19 cellular contexts compared by ENCODE assay signal in genomic region chr2:226124548-226125011, GRCh38.
A peak's percentile ranks its signal among the peaks of the same experiment; 100 is the strongest.
DNase-seq lines count a peak whose midpoint lies in the region; ATAC-seq and TF ChIP-seq lines count a peak whose summit lies in the region.
"Had no signal": no experiment of that assay in that cellular context is flagged by ENCODE, and none has a peak within 500 bp of the region (broad histone marks: within the 10 kb centered on the region; RNA-seq: fewer than 3 reads in every experiment).

No MANE protein-coding gene starts in this region.

- H3K4me3 ChIP-seq in fibroblast of villous mesenchyme (ENCODE audit: low read depth, low read length) (no peak overlapping the region), parathyroid adenoma (ENCODE audit: low read depth, low read length) (no peak overlapping the region), SJCRH30 (no peak overlapping the region), body of pancreas (no peak overlapping the region), sigmoid colon (no peak overlapping the region)
- H3K4me3 ChIP-seq: BLaER1 treated with 17β-estradiol and CSF1 and Interleukin-3, amounts not matched to agents 10 nM and 100 nM; psoas muscle had no signal

- TF ChIP-seq EP300 in sigmoid colon (IDR thresholded peaks at IDR 0.05), result no peak

- H3K9me3 ChIP-seq in parathyroid adenoma (ENCODE audit: control insufficient read depth, low read length) (no peaks in the 10 kb centered on the region), SJCRH30 (replicated peaks) (no peaks in the 10 kb centered on the region), body of pancreas (no peaks in the 10 kb centered on the region), sigmoid colon (no peaks in the 10 kb centered on the region)
- H3K9me3 ChIP-seq: psoas muscle had no signal

- intact Hi-C loops in body of pancreas (cut with DNase I), result no loop called here
- intact Hi-C loops in sigmoid colon (cut with DNase I), result no loop called here

- H3K79me2 ChIP-seq in parathyroid adenoma, result no peaks in the 10 kb centered on the region

- TF ChIP-seq POLR2A in body of pancreas (IDR thresholded peaks at IDR 0.05), result no peak
- TF ChIP-seq POLR2A in sigmoid colon (IDR thresholded peaks at IDR 0.05), result no peak

- H3K4me2 ChIP-seq in parathyroid adenoma (ENCODE audit: low read length), result no peak overlapping the region
- H3K4me2 ChIP-seq: BLaER1 treated with 17β-estradiol and CSF1 and Interleukin-3, amounts not matched to agents 10 nM and 100 nM had no signal

- no peaks in the 10 kb centered on the region for H3K27me3 ChIP-seq in parathyroid adenoma (ENCODE audit: control insufficient read depth, insufficient read depth, low read length)
- H3K27me3 ChIP-seq in SJCRH30, result no peaks in the 10 kb centered on the region
- no peaks in the 10 kb centered on the region for H3K27me3 ChIP-seq in body of pancreas
- H3K27me3 ChIP-seq in sigmoid colon, result no peaks in the 10 kb centered on the region
- H3K27me3 ChIP-seq: BLaER1 treated with 17β-estradiol and CSF1 and Interleukin-3, amounts not matched to agents 10 nM and 100 nM had no signal

- H2AFZ ChIP-seq in parathyroid adenoma, result peak overlapping the region; percentile 35

- no peak for TF ChIP-seq CTCF in fibroblast of villous mesenchyme (IDR thresholded peaks at IDR 0.05; ENCODE audit: insufficient read depth, low read depth, low read length)
- no peak for TF ChIP-seq CTCF in parathyroid adenoma (IDR thresholded peaks at IDR 0.05)
- no peak for TF ChIP-seq CTCF in body of pancreas (IDR thresholded peaks at IDR 0.05)
- TF ChIP-seq CTCF in sigmoid colon (IDR thresholded peaks at IDR 0.05), result no peak

- ATAC-seq in SK-N-SH treated with all-trans-retinoic acid at 6 μM for 48 hours (peak; percentile 54), GM18909 (IDR thresholded peaks at IDR 0.05; ENCODE audit: poor library complexity, unreplicated experiment) (no peak), body of pancreas (no peak)
- ATAC-seq: psoas muscle had no signal

- H3K4me1 ChIP-seq in parathyroid adenoma, result no peaks in the 10 kb centered on the region
- H3K4me1 ChIP-seq in SJCRH30, result no peaks in the 10 kb centered on the region
- H3K4me1 ChIP-seq in body of pancreas, result peaks cover 7% of the 10 kb centered on the region
- H3K4me1 ChIP-seq in sigmoid colon, result peaks cover 0 to 9% (median 0%) of the 10 kb centered on the region in 4 donors

- DNase-seq in EL, result peak; percentile 75
- peak; percentile 52 for DNase-seq in fibroblast of villous mesenchyme (ENCODE audit: low read depth)
- no peak for DNase-seq in SJCRH30
- no peak for DNase-seq in body of pancreas
- DNase-seq in sigmoid colon, result no peak
- DNase-seq: activated CD4-positive, alpha-beta T cell treated with anti-CD3 and anti-CD28 coated beads for 1 hour; activated T-cell treated with anti-CD3 and anti-CD28 coated beads, Interleukin-2, amount 50 U/mL, for 1 hour; amygdala; DND-41; effector memory CD4-positive, alpha-beta T cell; hypothalamus; psoas muscle; stimulated activated CD4-positive, alpha-beta T cell treated with anti-CD3 and anti-CD28 coated beads, Interleukin-2, amount 100 ng/mL, for 48 hours; stimulated activated naive CD4-positive, alpha-beta T cell; SW 1271 had no signal

- H3K27ac ChIP-seq in parathyroid adenoma (no peak overlapping the region), SJCRH30 (no peak overlapping the region), body of pancreas (no peak overlapping the region), sigmoid colon (no peak overlapping the region)
- H3K27ac ChIP-seq: BLaER1 treated with 17β-estradiol and CSF1 and Interleukin-3, amounts not matched to agents 10 nM and 100 nM; psoas muscle had no signal

- WGBS in body of pancreas, 2 donors, result 49 to 50% methylated on average over 2 of the region's 2 CpGs
- 70 to 81% methylated on average over 2 of the region's 2 CpGs for WGBS in sigmoid colon, 2 donors

- no peaks in the 10 kb centered on the region for H3K36me3 ChIP-seq in parathyroid adenoma (ENCODE audit: control insufficient read depth, insufficient read depth, low read length)
- H3K36me3 ChIP-seq in SJCRH30, result no peaks in the 10 kb centered on the region
- H3K36me3 ChIP-seq in body of pancreas (replicated peaks in 1 of 2; ENCODE audit: insufficient read depth in 1 of 2, low read depth in 2 of 2), result no peaks in the 10 kb centered on the region
- no peaks in the 10 kb centered on the region for H3K36me3 ChIP-seq in sigmoid colon
- H3K36me3 ChIP-seq: BLaER1 treated with 17β-estradiol and CSF1 and Interleukin-3, amounts not matched to agents 10 nM and 100 nM had no signal

- no peak overlapping the region for H3K9ac ChIP-seq in parathyroid adenoma
- H3K9ac ChIP-seq: BLaER1 treated with 17β-estradiol and CSF1 and Interleukin-3, amounts not matched to agents 10 nM and 100 nM had no signal

TF ChIP-seq in SK-N-SH treated with all-trans-retinoic acid at 6 μM for 48 hours, 23 proteins besides CTCF, POLR2A, EP300 and RAD21 (continues in another document):
- TF ChIP-seq ZFP3 (CRISPR knock-in tag; IDR thresholded peaks at IDR 0.05) (no peak), PPARA (CRISPR knock-in tag; IDR thresholded peaks at IDR 0.05; ENCODE audit: borderline replicate concordance) (no peak), ISL1 (CRISPR knock-in tag; IDR thresholded peaks at IDR 0.05) (no peak), ZFP30 (CRISPR knock-in tag; IDR thresholded peaks at IDR 0.05) (no peak), TOX (CRISPR knock-in tag; IDR thresholded peaks at IDR 0.05; ENCODE audit: borderline replicate concordance) (no peak), TCF4 (CRISPR knock-in tag; IDR thresholded peaks at IDR 0.05; ENCODE audit: borderline replicate concordance) (no peak), CSDC2 (CRISPR knock-in tag; IDR thresholded peaks at IDR 0.05) (no peak), OSR1 (CRISPR knock-in tag; IDR thresholded peaks at IDR 0.05) (no peak), POU6F1 (CRISPR knock-in tag; IDR thresholded peaks at IDR 0.05; ENCODE audit: borderline replicate concordance, low read depth) (no peak), ZC3H10 (CRISPR knock-in tag; IDR thresholded peaks at IDR 0.05) (no peak), GLIS3 (CRISPR knock-in tag; IDR thresholded peaks at IDR 0.05) (no peak), RARB (CRISPR knock-in tag; IDR thresholded peaks at IDR 0.05) (no peak)
- TF ChIP-seq, protein P1, sequence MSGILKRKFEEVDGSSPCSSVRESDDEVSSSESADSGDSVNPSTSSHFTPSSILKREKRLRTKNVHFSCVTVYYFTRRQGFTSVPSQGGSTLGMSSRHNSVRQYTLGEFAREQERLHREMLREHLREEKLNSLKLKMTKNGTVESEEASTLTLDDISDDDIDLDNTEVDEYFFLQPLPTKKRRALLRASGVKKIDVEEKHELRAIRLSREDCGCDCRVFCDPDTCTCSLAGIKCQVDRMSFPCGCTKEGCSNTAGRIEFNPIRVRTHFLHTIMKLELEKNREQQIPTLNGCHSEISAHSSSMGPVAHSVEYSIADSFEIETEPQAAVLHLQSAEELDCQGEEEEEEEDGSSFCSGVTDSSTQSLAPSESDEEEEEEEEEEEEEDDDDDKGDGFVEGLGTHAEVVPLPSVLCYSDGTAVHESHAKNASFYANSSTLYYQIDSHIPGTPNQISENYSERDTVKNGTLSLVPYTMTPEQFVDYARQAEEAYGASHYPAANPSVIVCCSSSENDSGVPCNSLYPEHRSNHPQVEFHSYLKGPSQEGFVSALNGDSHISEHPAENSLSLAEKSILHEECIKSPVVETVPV (CRISPR knock-in tag; IDR thresholded peaks at IDR 0.05), result no peak
- TF ChIP-seq, protein P2, sequence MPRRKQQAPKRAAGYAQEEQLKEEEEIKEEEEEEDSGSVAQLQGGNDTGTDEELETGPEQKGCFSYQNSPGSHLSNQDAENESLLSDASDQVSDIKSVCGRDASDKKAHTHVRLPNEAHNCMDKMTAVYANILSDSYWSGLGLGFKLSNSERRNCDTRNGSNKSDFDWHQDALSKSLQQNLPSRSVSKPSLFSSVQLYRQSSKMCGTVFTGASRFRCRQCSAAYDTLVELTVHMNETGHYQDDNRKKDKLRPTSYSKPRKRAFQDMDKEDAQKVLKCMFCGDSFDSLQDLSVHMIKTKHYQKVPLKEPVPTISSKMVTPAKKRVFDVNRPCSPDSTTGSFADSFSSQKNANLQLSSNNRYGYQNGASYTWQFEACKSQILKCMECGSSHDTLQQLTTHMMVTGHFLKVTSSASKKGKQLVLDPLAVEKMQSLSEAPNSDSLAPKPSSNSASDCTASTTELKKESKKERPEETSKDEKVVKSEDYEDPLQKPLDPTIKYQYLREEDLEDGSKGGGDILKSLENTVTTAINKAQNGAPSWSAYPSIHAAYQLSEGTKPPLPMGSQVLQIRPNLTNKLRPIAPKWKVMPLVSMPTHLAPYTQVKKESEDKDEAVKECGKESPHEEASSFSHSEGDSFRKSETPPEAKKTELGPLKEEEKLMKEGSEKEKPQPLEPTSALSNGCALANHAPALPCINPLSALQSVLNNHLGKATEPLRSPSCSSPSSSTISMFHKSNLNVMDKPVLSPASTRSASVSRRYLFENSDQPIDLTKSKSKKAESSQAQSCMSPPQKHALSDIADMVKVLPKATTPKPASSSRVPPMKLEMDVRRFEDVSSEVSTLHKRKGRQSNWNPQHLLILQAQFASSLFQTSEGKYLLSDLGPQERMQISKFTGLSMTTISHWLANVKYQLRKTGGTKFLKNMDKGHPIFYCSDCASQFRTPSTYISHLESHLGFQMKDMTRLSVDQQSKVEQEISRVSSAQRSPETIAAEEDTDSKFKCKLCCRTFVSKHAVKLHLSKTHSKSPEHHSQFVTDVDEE (CRISPR knock-in tag; IDR thresholded peaks at IDR 0.05), result no peak

Comparison
In these comparisons a context has a peak if more than half of its experiments do, and no peak if none do; other contexts are left out.
1. DNase-seq: peak in EL (single experiment) and fibroblast of villous mesenchyme (single experiment); none in SJCRH30 (0 of 2), body of pancreas (0 of 4) and sigmoid colon (single experiment).